10 cellular contexts compared by ENCODE assay signal in genomic region chr22:46547883-46548244, GRCh38. TPM values are rescaled to one million over a fixed set of nuclear protein-coding genes. Genes with fewer than 3 reads are reported as not detected.
A peak's percentile ranks its signal among the peaks of the same experiment; 100 is the strongest.
DNase-seq lines count a peak whose midpoint lies in the region; ATAC-seq and TF ChIP-seq lines count a peak whose summit lies in the region.
"Had no signal": no experiment of that assay in that cellular context is flagged by ENCODE, and none has a peak within 500 bp of the region (broad histone marks: within the 10 kb centered on the region; RNA-seq: fewer than 3 reads in every experiment).

No MANE protein-coding gene starts in this region.

- TF ChIP-seq CTCF in BJ (IDR thresholded peaks at IDR 0.05; ENCODE audit: insufficient read depth, low read depth, low read length) (no peak), SK-N-SH (IDR thresholded peaks at IDR 0.05) (no peak)

- H3K9me3 ChIP-seq in SK-N-SH, result no peaks in the 10 kb centered on the region
- peaks cover 1% of the 10 kb centered on the region for H3K9me3 ChIP-seq in trophoblast cell (ENCODE audit: insufficient read depth, low read depth, low read length)

- peak overlapping the region; percentile 76 to 79; a peak in 3 of 4 replicates for H3K27ac ChIP-seq in SK-N-SH (ENCODE audit: low read depth in 2 of 2, low read length in 1 of 2)
- peak overlapping the region; percentile 33 for H3K27ac ChIP-seq in trophoblast cell (ENCODE audit: low read depth, low read length)

- H2BK120ac ChIP-seq in trophoblast cell (ENCODE audit: insufficient read depth, low read length, poor library complexity), result no peak overlapping the region

- no peaks in the 10 kb centered on the region for H3K4me1 Mint-ChIP-seq in activated naive CD4-positive, alpha-beta T cell treated with anti-CD3 and anti-CD28 coated beads, Interleukin-2, amount 10 ng/mL, durations not matched to agents 7 days and 5 days
- H3K4me1 Mint-ChIP-seq in naive thymus-derived CD8-positive, alpha-beta T cell, result no peaks in the 10 kb centered on the region

- H4K8ac ChIP-seq in trophoblast cell (ENCODE audit: low read depth, low read length), result no peak overlapping the region

- TF ChIP-seq RAD21 in SK-N-SH (IDR thresholded peaks at IDR 0.05; ENCODE audit: low read length), result no peak

- no peaks in the 10 kb centered on the region for H4K20me1 ChIP-seq in SK-N-SH (ENCODE audit: insufficient read depth)

- H3F3A ChIP-seq in SK-N-SH (replicated peaks; ENCODE audit: insufficient read depth), result peaks cover 25% of the 10 kb centered on the region

- no peak overlapping the region for H3K23ac ChIP-seq in trophoblast cell (ENCODE audit: low read length)

- H3K79me2 ChIP-seq in SK-N-SH (ENCODE audit: insufficient read depth) (no peaks in the 10 kb centered on the region), trophoblast cell (ENCODE audit: control insufficient read depth, insufficient read depth, low read length, poor library complexity) (no peaks in the 10 kb centered on the region)

- H3K27me3 ChIP-seq in BJ (ENCODE audit: control insufficient read depth, insufficient read depth, low read length) (no peaks in the 10 kb centered on the region), SK-N-SH (ENCODE audit: insufficient read depth) (no peaks in the 10 kb centered on the region), trophoblast cell (ENCODE audit: insufficient read depth, low read length) (no peaks in the 10 kb centered on the region)

- peaks cover 16 to 28% of the 10 kb centered on the region in 2 experiments; a peak in 3 of 4 replicates for H3K4me1 ChIP-seq in SK-N-SH (ENCODE audit: control insufficient read depth in 1 of 2, insufficient read depth in 2 of 2, low read depth in 1 of 2, low read length in 1 of 2)
- H3K4me1 ChIP-seq in trophoblast cell (ENCODE audit: control insufficient read depth in 1 of 2, insufficient read depth in 2 of 2, low read length in 2 of 2), result peaks cover 14% of the 10 kb centered on the region in 2 experiments

- no peak overlapping the region for H3K4me3 ChIP-seq in BJ (ENCODE audit: low read depth, low read length)
- H3K4me3 ChIP-seq in SK-N-SH (ENCODE audit: low read depth in 2 of 2, low read length in 1 of 2), result no peak overlapping the region
- no peak overlapping the region for H3K4me3 ChIP-seq in trophoblast cell (ENCODE audit: low read depth, low read length)

- no peaks in the 10 kb centered on the region for H3K36me3 Mint-ChIP-seq in activated naive CD4-positive, alpha-beta T cell treated with anti-CD3 and anti-CD28 coated beads, Interleukin-2, amount 10 ng/mL, durations not matched to agents 7 days and 5 days
- H3K36me3 Mint-ChIP-seq in naive thymus-derived CD8-positive, alpha-beta T cell, result no peaks in the 10 kb centered on the region

- no peak overlapping the region for H2BK5ac ChIP-seq in trophoblast cell (ENCODE audit: low read depth, low read length, poor library complexity)

- H2BK12ac ChIP-seq in trophoblast cell (ENCODE audit: low read length), result no peak overlapping the region

- no peak overlapping the region for H4K12ac ChIP-seq in trophoblast cell (ENCODE audit: low read depth, low read length)

- H3K27me3 Mint-ChIP-seq in activated naive CD4-positive, alpha-beta T cell treated with anti-CD3 and anti-CD28 coated beads, Interleukin-2, amount 10 ng/mL, durations not matched to agents 7 days and 5 days, result peaks cover 59% of the 10 kb centered on the region
- peaks cover 0 to 33% (median 20%) of the 10 kb centered on the region in 5 donors for H3K27me3 Mint-ChIP-seq in naive thymus-derived CD8-positive, alpha-beta T cell

- WGBS in SK-N-SH (ENCODE audit: low lambda C conversion rate), result 80% methylated on average over 1 of the region's 3 CpGs
- WGBS in trophoblast cell (ENCODE audit: extremely low coverage, insufficient coverage, insufficient read length), result no CpG with 5 or more reads among the region's 3 CpGs

- peak overlapping the region; percentile 67 for H3K4me2 ChIP-seq in SK-N-SH
- H3K4me2 ChIP-seq in trophoblast cell (ENCODE audit: low read length), result peak overlapping the region; percentile 0

- H3K9me3 Mint-ChIP-seq in activated naive CD4-positive, alpha-beta T cell treated with anti-CD3 and anti-CD28 coated beads, Interleukin-2, amount 10 ng/mL, durations not matched to agents 7 days and 5 days, result peaks cover 3% of the 10 kb centered on the region
- peaks cover 0 to 3% (median 0%) of the 10 kb centered on the region in 9 donors for H3K9me3 Mint-ChIP-seq in naive thymus-derived CD8-positive, alpha-beta T cell

- H3K9me2 ChIP-seq in SK-N-SH, result no peaks in the 10 kb centered on the region

- no peak overlapping the region for H3K4ac ChIP-seq in trophoblast cell (ENCODE audit: low read depth, low read length)

- H3K79me1 ChIP-seq in trophoblast cell (ENCODE audit: low read length), result peaks cover 6% of the 10 kb centered on the region

- H2AK5ac ChIP-seq in trophoblast cell (ENCODE audit: low read length), result no peak overlapping the region

- peak overlapping the region; percentile 76 for H2AFZ ChIP-seq in SK-N-SH (ENCODE audit: low read depth)
- H2AFZ ChIP-seq in trophoblast cell (ENCODE audit: insufficient read depth, low read length, poor library complexity), result no peak overlapping the region

- H4K91ac ChIP-seq in trophoblast cell (ENCODE audit: low read depth, low read length), result no peak overlapping the region

- H3K4me3 Mint-ChIP-seq in activated naive CD4-positive, alpha-beta T cell treated with anti-CD3 and anti-CD28 coated beads, Interleukin-2, amount 10 ng/mL, durations not matched to agents 7 days and 5 days, result no peak overlapping the region
- no peak overlapping the region for H3K4me3 Mint-ChIP-seq in naive thymus-derived CD8-positive, alpha-beta T cell

- POLR2A ChIA-PET in BJ (lab: Charles Lee), result no interaction called here
- POLR2A ChIA-PET in SK-N-SH (lab: Yijun Ruan, JAX), result no interaction called here
- POLR2A ChIA-PET in naive thymus-derived CD8-positive, alpha-beta T cell (lab: Charles Lee), result no interaction called here

- no peak for ATAC-seq in naive thymus-derived CD8-positive, alpha-beta T cell
- no peak for ATAC-seq in GM21723 (IDR thresholded peaks at IDR 0.05; ENCODE audit: unreplicated experiment)

- DNase-seq in BJ (ENCODE audit: low read depth) (peak; percentile 81), SK-N-SH (no peak), glomerular endothelial cell (ENCODE audit: extremely low read depth, low read depth, low spot score) (peak; percentile 34), trophoblast cell (peak; percentile 50 to 55), T1000 (lab: John Stamatoyannopoulos, UW) (no peak)
- no peak for DNase-seq in activated naive CD4-positive, alpha-beta T cell treated with anti-CD3 and anti-CD28 coated beads, Interleukin-2, amount 10 ng/mL, durations not matched to agents 7 days and 5 days
- no peak for DNase-seq in naive thymus-derived CD8-positive, alpha-beta T cell
- DNase-seq: activated CD8-positive, alpha-beta memory T cell treated with anti-CD3 and anti-CD28 coated beads, Interleukin-2, amount 50 U/mL, for 48 hours; NCI-H345 had no signal

- H3K36me3 ChIP-seq in BJ (ENCODE audit: control insufficient read depth, insufficient read depth, low read length), result no peaks in the 10 kb centered on the region
- no peaks in the 10 kb centered on the region for H3K36me3 ChIP-seq in SK-N-SH (replicated peaks in 1 of 2; ENCODE audit: control insufficient read depth in 1 of 2, insufficient read depth in 2 of 2, low read length in 1 of 2)
- H3K36me3 ChIP-seq in trophoblast cell (ENCODE audit: control insufficient read depth in 1 of 2, insufficient read depth in 2 of 2, low read length in 2 of 2), result no peaks in the 10 kb centered on the region

- no peak overlapping the region for H3K14ac ChIP-seq in trophoblast cell (ENCODE audit: low read length)

- no peak for TF ChIP-seq EP300 in SK-N-SH (IDR thresholded peaks at IDR 0.05; ENCODE audit: borderline replicate concordance in 1 of 2, low read depth in 1 of 2, low read length in 1 of 2)

- H3K9ac ChIP-seq in SK-N-SH (peak overlapping the region; percentile 51; the same call in 1 of the 2 replicates), trophoblast cell (ENCODE audit: low read length) (no peak overlapping the region)

- CTCF ChIA-PET in BJ (lab: Yijun Ruan, JAX) (interaction anchor here (0.6 to 3.4 kb wide), 5 partner anchors 16 to 191 kb away, joined by 3 to 23 read pairs (median 9); no protein-coding TSS in a partner anchor), SK-N-SH (lab: Yijun Ruan, JAX) (interaction anchor here (0.7 to 2.5 kb wide), 4 partner anchors 9 to 181 kb away, joined by 3 to 12 read pairs (median 10); no protein-coding TSS in a partner anchor)
- CTCF ChIA-PET in activated naive CD4-positive, alpha-beta T cell treated with anti-CD3 and anti-CD28 coated beads, Interleukin-2, amount 10 ng/mL, durations not matched to agents 7 days and 5 days (lab: Charles Lee), result interaction anchor here (0.7 to 1.4 kb wide), 2 partner anchors 180 to 1646 kb away, joined by 3 to 8 read pairs; no protein-coding TSS in a partner anchor

- H3K18ac ChIP-seq in trophoblast cell (ENCODE audit: low read length), result no peak overlapping the region

- no peak overlapping the region for H3K27ac Mint-ChIP-seq in activated naive CD4-positive, alpha-beta T cell treated with anti-CD3 and anti-CD28 coated beads, Interleukin-2, amount 10 ng/mL, durations not matched to agents 7 days and 5 days
- H3K27ac Mint-ChIP-seq in naive thymus-derived CD8-positive, alpha-beta T cell, result no peak overlapping the region

TF ChIP-seq in SK-N-SH, 30 proteins besides CTCF, POLR2A, EP300 and RAD21 (continues in another document):
- TF ChIP-seq NFIC (IDR thresholded peaks at IDR 0.05; ENCODE audit: borderline replicate concordance), result no peak

RNA-seq across cellular contexts. Expression of gene CELSR1, which starts 10.4 kb away (rescaled TPM):
- 0.65 and 1.0 TPM in 2 replicates for polyA plus RNA-seq in BJ (2011; rRNA removed)
- 1.4 and 2.4 TPM in 2 replicates for polyA minus RNA-seq in BJ (2011; rRNA and poly(A)+ RNA removed)
- 1.8 and 5.0 TPM in 2 replicates for polyA plus RNA-seq in SK-N-SH (2012; rRNA removed)
- 2.0 and 3.3 TPM in 2 replicates for polyA plus RNA-seq in SK-N-SH (2012; cell fraction: cytosol; rRNA removed)
- 4.3 and 5.2 TPM in 2 replicates for polyA plus RNA-seq in SK-N-SH (2012; cell fraction: nucleus; rRNA removed)
- 9.5 and 18.3 TPM in 2 replicates for total RNA-seq in glomerular endothelial cell
- polyA plus RNA-seq in trophoblast cell (2013), result 28.5 and 29.5 TPM in 2 replicates
- total RNA-seq in naive thymus-derived CD8-positive, alpha-beta T cell, result 1 to 10 TPM in 1 of 2 experiments, under 1 TPM in 1; 0.82 to 1.2 TPM
- under 1 TPM; 0.19 to 0.66 (median 0.37) TPM for polyA plus RNA-seq in naive thymus-derived CD8-positive, alpha-beta T cell

Comparison
In these comparisons a context has a peak if more than half of its experiments do, and no peak if none do; other contexts are left out.
1. DNase-seq: peak in BJ (single experiment), glomerular endothelial cell (single experiment) and trophoblast cell (2 of 2); none in SK-N-SH (single experiment), activated naive CD4-positive, alpha-beta T cell treated with anti-CD3 and anti-CD28 coated beads, Interleukin-2, amount 10 ng/mL, durations not matched to agents 7 days and 5 days (single experiment), T1000 (single experiment) and naive thymus-derived CD8-positive, alpha-beta T cell (0 of 10).